ENCODE assay signal across 2 cellular contexts in the genomic region with DNA sequence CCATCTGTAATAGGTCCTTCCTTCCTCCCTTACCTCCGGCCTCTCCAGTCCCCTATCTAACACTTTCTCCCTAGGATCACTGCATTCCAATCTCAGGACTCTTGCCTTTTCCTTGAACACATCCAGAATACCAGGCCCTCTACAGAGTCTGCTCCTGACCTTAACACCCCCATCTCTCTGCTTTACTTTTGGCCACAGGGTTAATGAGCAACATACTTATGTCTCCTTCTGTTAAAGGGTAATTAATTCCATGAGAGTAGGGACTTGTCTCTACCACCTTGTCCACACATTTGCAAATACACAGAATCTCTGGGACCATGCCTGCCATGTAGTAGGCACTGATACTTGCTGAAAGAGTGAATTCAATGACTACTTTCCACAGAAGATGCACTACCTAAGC.
TF ChIP-seq lines count a peak whose summit lies in the region.

No MANE protein-coding gene starts in this region.

TF ChIP-seq in WTC11, 78 proteins besides CTCF, POLR2A, EP300 and RAD21 (continued from another document):
- TF ChIP-seq NR2C2 (CRISPR knock-in tag; IDR thresholded peaks at IDR 0.05) = no peak
- no peak for TF ChIP-seq ZNF416 (CRISPR knock-in tag; IDR thresholded peaks at IDR 0.05)
- TF ChIP-seq, protein P1, sequence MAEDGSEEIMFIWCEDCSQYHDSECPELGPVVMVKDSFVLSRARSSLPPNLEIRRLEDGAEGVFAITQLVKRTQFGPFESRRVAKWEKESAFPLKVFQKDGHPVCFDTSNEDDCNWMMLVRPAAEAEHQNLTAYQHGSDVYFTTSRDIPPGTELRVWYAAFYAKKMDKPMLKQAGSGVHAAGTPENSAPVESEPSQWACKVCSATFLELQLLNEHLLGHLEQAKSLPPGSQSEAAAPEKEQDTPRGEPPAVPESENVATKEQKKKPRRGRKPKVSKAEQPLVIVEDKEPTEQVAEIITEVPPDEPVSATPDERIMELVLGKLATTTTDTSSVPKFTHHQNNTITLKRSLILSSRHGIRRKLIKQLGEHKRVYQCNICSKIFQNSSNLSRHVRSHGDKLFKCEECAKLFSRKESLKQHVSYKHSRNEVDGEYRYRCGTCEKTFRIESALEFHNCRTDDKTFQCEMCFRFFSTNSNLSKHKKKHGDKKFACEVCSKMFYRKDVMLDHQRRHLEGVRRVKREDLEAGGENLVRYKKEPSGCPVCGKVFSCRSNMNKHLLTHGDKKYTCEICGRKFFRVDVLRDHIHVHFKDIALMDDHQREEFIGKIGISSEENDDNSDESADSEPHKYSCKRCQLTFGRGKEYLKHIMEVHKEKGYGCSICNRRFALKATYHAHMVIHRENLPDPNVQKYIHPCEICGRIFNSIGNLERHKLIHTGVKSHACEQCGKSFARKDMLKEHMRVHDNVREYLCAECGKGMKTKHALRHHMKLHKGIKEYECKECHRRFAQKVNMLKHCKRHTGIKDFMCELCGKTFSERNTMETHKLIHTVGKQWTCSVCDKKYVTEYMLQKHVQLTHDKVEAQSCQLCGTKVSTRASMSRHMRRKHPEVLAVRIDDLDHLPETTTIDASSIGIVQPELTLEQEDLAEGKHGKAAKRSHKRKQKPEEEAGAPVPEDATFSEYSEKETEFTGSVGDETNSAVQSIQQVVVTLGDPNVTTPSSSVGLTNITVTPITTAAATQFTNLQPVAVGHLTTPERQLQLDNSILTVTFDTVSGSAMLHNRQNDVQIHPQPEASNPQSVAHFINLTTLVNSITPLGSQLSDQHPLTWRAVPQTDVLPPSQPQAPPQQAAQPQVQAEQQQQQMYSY (CRISPR knock-in tag; IDR thresholded peaks at IDR 0.05) = no peak
- no peak for TF ChIP-seq FOXJ3 (CRISPR knock-in tag; IDR thresholded peaks at IDR 0.05; ENCODE audit: borderline replicate concordance)

TF ChIP-seq in SK-N-SH, 30 proteins besides CTCF, POLR2A, EP300 and RAD21 (continued from another document):
- TF ChIP-seq, protein P2, sequence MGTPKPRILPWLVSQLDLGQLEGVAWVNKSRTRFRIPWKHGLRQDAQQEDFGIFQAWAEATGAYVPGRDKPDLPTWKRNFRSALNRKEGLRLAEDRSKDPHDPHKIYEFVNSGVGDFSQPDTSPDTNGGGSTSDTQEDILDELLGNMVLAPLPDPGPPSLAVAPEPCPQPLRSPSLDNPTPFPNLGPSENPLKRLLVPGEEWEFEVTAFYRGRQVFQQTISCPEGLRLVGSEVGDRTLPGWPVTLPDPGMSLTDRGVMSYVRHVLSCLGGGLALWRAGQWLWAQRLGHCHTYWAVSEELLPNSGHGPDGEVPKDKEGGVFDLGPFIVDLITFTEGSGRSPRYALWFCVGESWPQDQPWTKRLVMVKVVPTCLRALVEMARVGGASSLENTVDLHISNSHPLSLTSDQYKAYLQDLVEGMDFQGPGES (IDR thresholded peaks at IDR 0.05; ENCODE audit: low read depth, low read length) = no peak
- TF ChIP-seq EZH2phosphoT487 (IDR thresholded peaks at IDR 0.05; ENCODE audit: borderline replicate concordance, low read depth) (no peak), SIN3A (IDR thresholded peaks at IDR 0.05; ENCODE audit: borderline replicate concordance, low read depth, low read length) (no peak), FOXM1 (IDR thresholded peaks at IDR 0.05; ENCODE audit: low read depth) (no peak), FOSL2 (IDR thresholded peaks at IDR 0.05; ENCODE audit: borderline replicate concordance, low read depth) (no peak)
